ENCODE assay signal across 8 cellular contexts in genomic region chr2:202911203-202911512, GRCh38. TPM values are rescaled to one million over a fixed set of nuclear protein-coding genes. Genes with fewer than 3 reads are reported as not detected.
DNase-seq lines count a peak whose midpoint lies in the region; ATAC-seq, FAIRE-seq and TF ChIP-seq lines count a peak whose summit lies in the region.

No MANE protein-coding gene starts in this region.

- WGBS in GM12878 (ENCODE audit: insufficient coverage, insufficient replicate concordance, low lambda C conversion rate, missing lambda C conversion rate): 0% methylated on average over 8 of the region's 8 CpGs
- WGBS in lung, 2 donors: 0% methylated on average over 8 of the region's 8 CpGs

- no peaks in the 10 kb centered on the region for H3K36me3 ChIP-seq in GM12878 (ENCODE audit: control insufficient read depth in 2 of 2, insufficient read depth in 2 of 2, low read length in 1 of 2)
- peaks cover 0 to 4% of the 10 kb centered on the region in 2 donors for H3K36me3 ChIP-seq in lung (ENCODE audit: control insufficient read depth in 2 of 2, insufficient read depth in 2 of 2, low read length in 2 of 2)
- H3K36me3 ChIP-seq in vagina: no peaks in the 10 kb centered on the region

- no peak for TF ChIP-seq EP300 in GM12878 (IDR thresholded peaks at IDR 0.05; ENCODE audit: borderline replicate concordance in 1 of 2, control insufficient read depth in 1 of 2, low read depth in 2 of 2, low read length in 2 of 2)

- CTCF ChIA-PET in GM12878 (lab: Yijun Ruan, JAX): interaction anchor here (0.6 to 1.6 kb wide), 6 partner anchors 41 to 329 kb away, joined by 3 to 11 read pairs (median 3); no protein-coding TSS in a partner anchor

- in situ Hi-C loops in GM12878 (cut with MboI): no loop called here

- intact Hi-C loops in GM12878 (cut with micrococcal nuclease; ENCODE audit: unreplicated experiment): loop anchor here (2.0 kb wide), 2 partner anchors 104 to 328 kb away; partner anchors contain the start of genes CYP20A1 and NBEAL1
- intact Hi-C loops in vagina (cut with DNase I): no loop called here

- H3K27me3 ChIP-seq in GM12878 (replicated peaks in 1 of 2; ENCODE audit: control insufficient read depth in 2 of 2, insufficient read depth in 2 of 2, low read length in 1 of 2) (no peaks in the 10 kb centered on the region), lung (ENCODE audit: control insufficient read depth, insufficient read depth) (no peaks in the 10 kb centered on the region), vagina (no peaks in the 10 kb centered on the region)

- TF ChIP-seq RAD21 in GM12878 (IDR thresholded peaks at IDR 0.05; ENCODE audit: insufficient read depth, low read depth, low read length): no peak

- DNase-seq in GF-D8 (lab: John Stamatoyannopoulos, UW): peak; percentile 51
- no peak for DNase-seq in GM12878 (ENCODE audit: low read depth, low spot score)
- DNase-seq in lung (ENCODE audit: low spot score): no peak
- no peak for DNase-seq in vagina (ENCODE audit: extremely low spot score in 2 of 2)
- DNase-seq in SW480 (ENCODE audit: low spot score): no peak

- peaks cover 42% of the 10 kb centered on the region for H3K79me2 ChIP-seq in GM12878 (ENCODE audit: control insufficient read depth, insufficient read depth, low read length)

- H2AFZ ChIP-seq in GM12878 (ENCODE audit: control insufficient read depth, low read depth, low read length): peak overlapping the region; percentile 99

- peak overlapping the region; percentile 88 for H3K9ac ChIP-seq in GM12878 (ENCODE audit: control insufficient read depth, insufficient read depth, low read length)

- H3K27ac ChIP-seq in GM12878 (ENCODE audit: control insufficient read depth, insufficient read depth): peak overlapping the region; percentile 93
- H3K27ac ChIP-seq in lung (ENCODE audit: low read depth in 1 of 2, low read length in 1 of 2): peak overlapping the region; percentile 69 to 98
- H3K27ac ChIP-seq in vagina: peak overlapping the region; percentile 77

- TSS peak; percentile 63 for BruUV-seq in GM12878 (replicated peaks; lab: Mats Ljungman, UMichigan)

- no peak for TF ChIP-seq CTCF in GM12878 (IDR thresholded peaks at IDR 0.05 in 2 of 3, conservative IDR thresholded peaks at IDR 0.05 in 1 of 3; ENCODE audit: control insufficient read depth in 2 of 3, extremely low read depth in 1 of 3, insufficient read depth in 1 of 3, low read depth in 3 of 3, low read length in 3 of 3)
- TF ChIP-seq CTCF in lung (IDR thresholded peaks at IDR 0.05; ENCODE audit: control extremely low read depth, extremely low read depth): no peak
- no peak for TF ChIP-seq CTCF in vagina (IDR thresholded peaks at IDR 0.05)

- POLR2A ChIA-PET in GM12878 (lab: Charles Lee): interaction anchor here (0.7 to 2.2 kb wide), 8 partner anchors 8 to 330 kb away, joined by 3 to 11 read pairs (median 3); partner anchors contain the start of genes CYP20A1 and ICA1L

- H3K9me3 ChIP-seq in GM12878 (replicated peaks; ENCODE audit: control insufficient read depth, insufficient read depth, low read length) (no peaks in the 10 kb centered on the region; the same call in 2 of the 3 replicates), lung (ENCODE audit: control insufficient read depth in 2 of 2, insufficient read depth in 1 of 2, low read length in 1 of 2) (no peaks in the 10 kb centered on the region), vagina (no peaks in the 10 kb centered on the region)

- ATAC-seq in HG02973 (IDR thresholded peaks at IDR 0.05; ENCODE audit: unreplicated experiment): peak; percentile 16
- peak; percentile 16 for ATAC-seq in GM12878
- peak; percentile 7 for ATAC-seq in lung (ENCODE audit: insufficient read depth, low FRiP score)
- no peak for ATAC-seq in GM21367 (IDR thresholded peaks at IDR 0.05; ENCODE audit: unreplicated experiment)
- ATAC-seq in GM21576 (IDR thresholded peaks at IDR 0.05; ENCODE audit: unreplicated experiment): no peak

- peak overlapping the region; percentile 69 for H3K4me2 ChIP-seq in GM12878 (ENCODE audit: control insufficient read depth, insufficient read depth)

- H3K4me1 ChIP-seq in GM12878 (ENCODE audit: control insufficient read depth, insufficient read depth, low read length): peaks cover 5% of the 10 kb centered on the region
- H3K4me1 ChIP-seq in lung (ENCODE audit: control insufficient read depth in 2 of 2, insufficient read depth in 2 of 2, low read length in 2 of 2): peaks cover 5 to 11% of the 10 kb centered on the region in 2 donors
- H3K4me1 ChIP-seq in vagina: peaks cover 21% of the 10 kb centered on the region

- no peaks in the 10 kb centered on the region for H4K20me1 ChIP-seq in GM12878 (ENCODE audit: control insufficient read depth, insufficient read depth)

- FAIRE-seq in GM12878 (lab: Jason Lieb, UNC): no peak

- SMC1A ChIA-PET in GM12878 (lab: Charles Lee; ENCODE audit: uncharacterized antibody, unreplicated experiment): interaction anchor here (0.6 to 2.1 kb wide), 17 partner anchors 22 to 887 kb away, joined by 3 to 10 read pairs (median 4); partner anchors contain the start of genes ICA1L and NBEAL1

- no peak for TF ChIP-seq POLR2A in GM12878 (IDR thresholded peaks at IDR 0.05; ENCODE audit: low read depth, low read length)
- no peak for TF ChIP-seq POLR2A in vagina (IDR thresholded peaks at IDR 0.05)

- RAD21 ChIA-PET in GM12878 (lab: Charles Lee; ENCODE audit: unreplicated experiment): interaction anchor here (1.0 to 2.2 kb wide), 5 partner anchors 51 to 328 kb away, joined by 3 to 12 read pairs (median 4); partner anchors contain the start of gene CYP20A1

- H3K4me3 ChIP-seq in GM12878 (peak overlapping the region; percentile 95), lung (peak overlapping the region; percentile 62), vagina (peak overlapping the region; percentile 57 to 69)

TF ChIP-seq in GM12878, 131 proteins besides CTCF, POLR2A, EP300 and RAD21 (continues in another document):
- no peak for TF ChIP-seq PML (IDR thresholded peaks at IDR 0.05; ENCODE audit: low read length)
- no peak for TF ChIP-seq SMC3 (IDR thresholded peaks at IDR 0.05; ENCODE audit: borderline replicate concordance, low read length)

RNA-seq across cellular contexts. Expression of gene WDR12, which starts 0.3 kb away (rescaled TPM):
- 86.6 and 105 TPM in 2 replicates for total RNA-seq in GM12878 (2013; cell fraction: nucleolus; rRNA removed)
- total RNA-seq in GM12878 (2014; rRNA removed) (52.9 and 67.6 TPM in 2 replicates), GM12878 (2014; rRNA removed; fragmentation: Illumina TruSeq; extraction: Trizol) (66.5 and 76.0 TPM in 2 replicates), GM12878 (2021) (95.7 and 98.3 TPM in 2 replicates), lung (10 to 100 TPM in 1 of 2 donors, 1 to 10 TPM in 1; 9.4 to 36.1 TPM), vagina (25.5 TPM)
- polyA plus RNA-seq in GM12878 (2011; ENCODE audit: low read depth): 4.7 TPM
- polyA plus RNA-seq in GM12878 (2011; rRNA removed) (117 and 223 TPM in 2 replicates), GM12878 (2014; fragmentation: Illumina TruSeq; extraction: Trizol) (77.3 and 85.5 TPM in 2 replicates), GM12878 (2014; fragmentation: Nextera tagmentation; extraction: Ambion mirVana) (100 to 1,000 TPM; 214 to 256 TPM), GM12878 (2014; rRNA removed) (57.2 and 71.7 TPM in 2 replicates), GM12878 (2016; fragmentation: Nextera tagmentation; extraction: Ambion mirVana) (100 to 1,000 TPM; 161 to 174 TPM), lung (10 to 100 TPM; 15.0 to 17.6 TPM)
- polyA plus RNA-seq in GM12878 (2011; cell fraction: cytosol; rRNA removed): 10.3 and 19.1 TPM in 2 replicates
- 30.5 and 42.9 TPM in 2 replicates for polyA plus RNA-seq in GM12878 (2011; cell fraction: nucleus; rRNA removed)
- 37.1 and 45.1 TPM in 2 replicates for polyA plus RNA-seq in GM12878 (2012)
- polyA minus RNA-seq in GM12878 (2011; rRNA and poly(A)+ RNA removed): 26.1 and 26.8 TPM in 2 replicates
- 15.1 and 31.4 TPM in 2 replicates for polyA minus RNA-seq in GM12878 (2011; cell fraction: cytosol; rRNA and poly(A)+ RNA removed)
- polyA minus RNA-seq in GM12878 (2011; cell fraction: nucleus; rRNA and poly(A)+ RNA removed): 12.0 and 15.4 TPM in 2 replicates

RNA-seq across cellular contexts. Expression of gene CARF, which starts 0.9 kb away (rescaled TPM):
- total RNA-seq in GM12878 (2013; cell fraction: nucleolus; rRNA removed): 29.0 and 29.1 TPM in 2 replicates
- total RNA-seq in GM12878 (2014; rRNA removed) (7.6 and 8.1 TPM in 2 replicates), GM12878 (2014; rRNA removed; fragmentation: Illumina TruSeq; extraction: Trizol) (8.8 and 10.4 TPM in 2 replicates), GM12878 (2021) (5.7 and 6.4 TPM in 2 replicates), lung (10 to 100 TPM in 1 of 2 donors, 1 to 10 TPM in 1; 7.8 to 20.0 TPM), vagina (16.5 TPM)
- 7.9 TPM for polyA plus RNA-seq in GM12878 (2011; ENCODE audit: low read depth)
- polyA plus RNA-seq in GM12878 (2011; rRNA removed) (10.8 and 16.9 TPM in 2 replicates), GM12878 (2014; fragmentation: Illumina TruSeq; extraction: Trizol) (11.5 and 12.5 TPM in 2 replicates), GM12878 (2014; fragmentation: Nextera tagmentation; extraction: Ambion mirVana) (1 to 10 TPM; 1.8 to 2.8 TPM), GM12878 (2014; rRNA removed) (6.5 and 10.7 TPM in 2 replicates), GM12878 (2016; fragmentation: Nextera tagmentation; extraction: Ambion mirVana) (1 to 10 TPM; 3.1 to 3.4 TPM), lung (1 to 10 TPM; 1.8 to 2.8 TPM)
- 4.6 and 5.1 TPM in 2 replicates for polyA plus RNA-seq in GM12878 (2011; cell fraction: cytosol; rRNA removed)
- polyA plus RNA-seq in GM12878 (2011; cell fraction: nucleus; rRNA removed): 7.2 and 10.7 TPM in 2 replicates
- polyA plus RNA-seq in GM12878 (2012): 3.3 and 5.0 TPM in 2 replicates
- 7.4 and 12.1 TPM in 2 replicates for polyA minus RNA-seq in GM12878 (2011; rRNA and poly(A)+ RNA removed)
- polyA minus RNA-seq in GM12878 (2011; cell fraction: cytosol; rRNA and poly(A)+ RNA removed): 3.5 and 6.1 TPM in 2 replicates
- polyA minus RNA-seq in GM12878 (2011; cell fraction: nucleus; rRNA and poly(A)+ RNA removed): 6.0 and 7.6 TPM in 2 replicates

RNA-seq across cellular contexts. Expression of gene ICA1L, which starts 39.6 kb away (rescaled TPM):
- total RNA-seq in GM12878 (2013; cell fraction: nucleolus; rRNA removed): 24.9 and 28.1 TPM in 2 replicates
- total RNA-seq in GM12878 (2014; rRNA removed) (2.9 and 5.8 TPM in 2 replicates), GM12878 (2014; rRNA removed; fragmentation: Illumina TruSeq; extraction: Trizol) (4.3 TPM in 2 replicates), GM12878 (2021) (2.8 and 5.1 TPM in 2 replicates), lung (10 to 100 TPM in 1 of 2 donors, 1 to 10 TPM in 1; 9.2 to 21.2 TPM), vagina (21.6 TPM)
- 0.63 TPM for polyA plus RNA-seq in GM12878 (2011; ENCODE audit: low read depth)
- polyA plus RNA-seq in GM12878 (2011; rRNA removed) (7.4 and 12.7 TPM in 2 replicates), GM12878 (2014; fragmentation: Illumina TruSeq; extraction: Trizol) (5.4 and 6.0 TPM in 2 replicates), GM12878 (2014; fragmentation: Nextera tagmentation; extraction: Ambion mirVana) (1 to 10 TPM in 1 of 2 experiments, under 1 TPM in 1; 0.85 to 1.2 TPM), GM12878 (2014; rRNA removed) (4.1 and 5.6 TPM in 2 replicates), GM12878 (2016; fragmentation: Nextera tagmentation; extraction: Ambion mirVana) (1 to 10 TPM; 2.0 to 2.8 TPM), lung (1 to 10 TPM; 1.3 to 2.6 TPM)
- 2.2 and 2.5 TPM in 2 replicates for polyA plus RNA-seq in GM12878 (2011; cell fraction: cytosol; rRNA removed)
- 6.4 and 8.7 TPM in 2 replicates for polyA plus RNA-seq in GM12878 (2011; cell fraction: nucleus; rRNA removed)
- 1.6 TPM in 2 replicates for polyA plus RNA-seq in GM12878 (2012)
- 5.4 and 9.9 TPM in 2 replicates for polyA minus RNA-seq in GM12878 (2011; rRNA and poly(A)+ RNA removed)
- polyA minus RNA-seq in GM12878 (2011; cell fraction: cytosol; rRNA and poly(A)+ RNA removed): 1.1 and 6.5 TPM in 2 replicates
- 3.4 and 8.9 TPM in 2 replicates for polyA minus RNA-seq in GM12878 (2011; cell fraction: nucleus; rRNA and poly(A)+ RNA removed)

Comparison
In these comparisons a context has a peak if more than half of its experiments do, and no peak if none do; other contexts are left out.
1. ATAC-seq: peak in HG02973 (single experiment), GM12878 (single experiment) and lung (single experiment); none in GM21367 (single experiment) and GM21576 (single experiment).
2. Peak in every context shown above with its lines, with median percentiles within 50 percentile points of each other: H3K27ac ChIP-seq and H3K4me3 ChIP-seq.